ENCODE assay signal across 13 cellular contexts in genomic region chr14:29654910-29655590, GRCh38.
DNase-seq lines count a peak whose midpoint lies in the region; ATAC-seq and TF ChIP-seq lines count a peak whose summit lies in the region.
"Had no signal": no experiment of that assay in that cellular context is flagged by ENCODE, and none has a peak within 500 bp of the region (broad histone marks: within the 10 kb centered on the region; RNA-seq: fewer than 3 reads in every experiment).

No MANE protein-coding gene starts in this region.

- peak overlapping the region; percentile 70 for H2AFZ ChIP-seq in ACC112 (ENCODE audit: low read length, unreplicated experiment)
- H2AFZ ChIP-seq: parathyroid adenoma had no signal

- H3K27ac ChIP-seq in ACC112 (ENCODE audit: low read depth, low read length): peak overlapping the region; percentile 63
- H3K27ac ChIP-seq: parathyroid adenoma had no signal

- peaks cover 14% of the 10 kb centered on the region for H3K4me1 ChIP-seq in ACC112 (ENCODE audit: control insufficient read depth, insufficient read depth, low read length, unreplicated experiment)

- H3K27me3 ChIP-seq in ACC112 (ENCODE audit: insufficient read depth, low read length): no peaks in the 10 kb centered on the region

- H3K36me3 ChIP-seq in ACC112 (ENCODE audit: insufficient read depth, low read length): peaks cover 12% of the 10 kb centered on the region
- H3K36me3 ChIP-seq: HAP-1 had no signal

- no peak for ATAC-seq in GM19324 (IDR thresholded peaks at IDR 0.05; ENCODE audit: low FRiP score, unreplicated experiment)
- ATAC-seq in HG02885 (IDR thresholded peaks at IDR 0.05; ENCODE audit: poor library complexity, unreplicated experiment): no peak

- peak; percentile 69 for DNase-seq in LHCN-M2 (ENCODE audit: low read depth)
- DNase-seq in dermis microvascular lymphatic vessel endothelial cell (ENCODE audit: low read depth in 2 of 2): peak; percentile 3 to 58
- DNase-seq in kidney tubule cell (ENCODE audit: low spot score): peak; percentile 19
- no peak for DNase-seq in COR-L47 (lab: John Stamatoyannopoulos, UW)
- no peak for DNase-seq in GM20000 (ENCODE audit: low spot score)
- DNase-seq: activated CD4-positive, alpha-beta T cell treated with anti-CD3 and anti-CD28 coated beads, Interleukin-2, amount 50 U/mL, for 4 hours; NCI-H1930; stimulated activated CD4-positive, alpha-beta T cell treated with anti-CD3 and anti-CD28 coated beads, Interleukin-12 subunit alpha, Interleukin-12 subunit beta, amount 100 ng/mL, for 4 hours had no signal

- no peak for TF ChIP-seq CTCF in GM20000 (IDR thresholded peaks at IDR 0.05; ENCODE audit: extremely low read depth, missing control alignments)

- no peaks in the 10 kb centered on the region for H3K79me2 ChIP-seq in ACC112 (ENCODE audit: control insufficient read depth, insufficient read depth, low read length, unreplicated experiment)
- H3K79me2 ChIP-seq: parathyroid adenoma had no signal

- H3K4me3 ChIP-seq in ACC112 (ENCODE audit: low read depth, low read length): peak overlapping the region; percentile 2
- H3K4me3 ChIP-seq: HAP-1 had no signal

Comparison
In these comparisons a context has a peak if more than half of its experiments do, and no peak if none do; other contexts are left out.
1. DNase-seq: peak in LHCN-M2 (single experiment), dermis microvascular lymphatic vessel endothelial cell (2 of 2) and kidney tubule cell (single experiment); none in COR-L47 (single experiment) and GM20000 (single experiment).